In genomic region chr2:232436381-232437129, GRCh38 we compare ENCODE assay signal across 22 cellular contexts. TPM values are rescaled to one million over a fixed set of nuclear protein-coding genes. Genes with fewer than 3 reads are reported as not detected.
"Had no signal": no experiment of that assay in that cellular context is flagged by ENCODE, and none has a peak within 500 bp of the region (broad histone marks: within the 10 kb centered on the region; RNA-seq: fewer than 3 reads in every experiment).

No MANE protein-coding gene starts in this region.

- H3K36me3 Mint-ChIP-seq: mesothelial cell of epicardium had no signal

- ATAC-seq: activated CD4-positive, alpha-beta T cell treated with anti-CD3 and anti-CD28 coated beads for 36 hours; left ventricle myocardium superior; pancreas had no signal

- H3K4me1 Mint-ChIP-seq: activated CD4-positive, alpha-beta memory T cell treated with anti-CD3 and anti-CD28 coated beads, Interleukin-2, amount 10 ng/mL, durations not matched to agents 7 days and 5 days; neural crest cell had no signal

- DNase-seq: activated CD4-positive, alpha-beta memory T cell treated with anti-CD3 and anti-CD28 coated beads, Interleukin-2, amount 10 ng/mL, durations not matched to agents 7 days and 5 days; activated CD4-positive, alpha-beta T cell treated with anti-CD3 and anti-CD28 coated beads for 36 hours; activated CD8-positive, alpha-beta memory T cell treated with anti-CD3 and anti-CD28 coated beads, Interleukin-2, amount 50 U/mL, for 4 hours; activated naive CD4-positive, alpha-beta T cell treated with anti-CD3 and anti-CD28 coated beads for 36 hours; foreskin melanocyte; head of caudate nucleus; left ventricle myocardium superior; pancreas; stimulated activated CD4-positive, alpha-beta T cell treated with anti-CD3 and anti-CD28 coated beads, Interleukin-15, amount 100 ng/mL, for 24 hours; stimulated activated CD4-positive, alpha-beta T cell treated with anti-CD3 and anti-CD28 coated beads, Interleukin-4, amount 100 ng/mL, for 4 hours; stomach; T-helper 9 cell had no signal

- H3K27me3 ChIP-seq: pancreas had no signal

- H3K36me3 ChIP-seq: cardiac muscle cell, pancreas, stomach, thoracic aorta had no signal

- H3K4me3 ChIP-seq: cardiac muscle cell, pancreas, stomach, thoracic aorta had no signal

- H3K27ac ChIP-seq: cardiac muscle cell, pancreas, stomach, thoracic aorta, VCaP had no signal

- H3K4me3 Mint-ChIP-seq: activated CD4-positive, alpha-beta memory T cell treated with anti-CD3 and anti-CD28 coated beads, Interleukin-2, amount 10 ng/mL, durations not matched to agents 7 days and 5 days; activated CD4-positive, alpha-beta T cell treated with anti-CD3 and anti-CD28 coated beads for 36 hours; activated naive CD4-positive, alpha-beta T cell treated with anti-CD3 and anti-CD28 coated beads for 36 hours; mesothelial cell of epicardium; neural crest cell had no signal

- H3K27ac Mint-ChIP-seq: activated CD4-positive, alpha-beta memory T cell treated with anti-CD3 and anti-CD28 coated beads, Interleukin-2, amount 10 ng/mL, durations not matched to agents 7 days and 5 days; activated CD4-positive, alpha-beta T cell treated with anti-CD3 and anti-CD28 coated beads for 36 hours; activated naive CD4-positive, alpha-beta T cell treated with anti-CD3 and anti-CD28 coated beads for 36 hours; mesothelial cell of epicardium had no signal

- H3K9me3 Mint-ChIP-seq: activated CD4-positive, alpha-beta memory T cell treated with anti-CD3 and anti-CD28 coated beads, Interleukin-2, amount 10 ng/mL, durations not matched to agents 7 days and 5 days; activated naive CD4-positive, alpha-beta T cell treated with anti-CD3 and anti-CD28 coated beads for 36 hours; mesothelial cell of epicardium; neural crest cell had no signal

- H3K4me1 ChIP-seq: pancreas had no signal

RNA-seq across cellular contexts. Expression of gene ALPI, which starts 19.4 kb away (rescaled TPM):
- total RNA-seq: activated CD4-positive, alpha-beta memory T cell treated with anti-CD3 and anti-CD28 coated beads, Interleukin-2, amount 10 ng/mL, durations not matched to agents 7 days and 5 days; activated CD4-positive, alpha-beta T cell treated with anti-CD3 and anti-CD28 coated beads for 36 hours; activated naive CD4-positive, alpha-beta T cell treated with anti-CD3 and anti-CD28 coated beads for 36 hours; cardiac muscle cell; endothelial cell of umbilical vein; kidney epithelial cell; left ventricle myocardium superior; mesothelial cell of epicardium; myocyte; neural crest cell; pancreas; renal cortical epithelial cell; thoracic aorta; urinary bladder had no signal
- polyA plus RNA-seq: cardiac muscle cell, endothelial cell of umbilical vein, pancreas, stomach, urinary bladder had no signal

RNA-seq across cellular contexts. Expression of gene ALPG, which starts 29.9 kb away (rescaled TPM):
- total RNA-seq: activated CD4-positive, alpha-beta memory T cell treated with anti-CD3 and anti-CD28 coated beads, Interleukin-2, amount 10 ng/mL, durations not matched to agents 7 days and 5 days; activated CD4-positive, alpha-beta T cell treated with anti-CD3 and anti-CD28 coated beads for 36 hours; activated naive CD4-positive, alpha-beta T cell treated with anti-CD3 and anti-CD28 coated beads for 36 hours; cardiac muscle cell; endothelial cell of umbilical vein; kidney epithelial cell; left ventricle myocardium superior; mesothelial cell of epicardium; myocyte; neural crest cell; pancreas; renal cortical epithelial cell; stomach; thoracic aorta; urinary bladder had no signal
- polyA plus RNA-seq: cardiac muscle cell, endothelial cell of umbilical vein, pancreas, stomach, urinary bladder had no signal

RNA-seq across cellular contexts. Expression of gene ECEL1, which starts 51.1 kb away (rescaled TPM):
- total RNA-seq: activated CD4-positive, alpha-beta memory T cell treated with anti-CD3 and anti-CD28 coated beads, Interleukin-2, amount 10 ng/mL, durations not matched to agents 7 days and 5 days; endothelial cell of umbilical vein; myocyte had no signal
- polyA plus RNA-seq: endothelial cell of umbilical vein had no signal

RNA-seq across cellular contexts. Expression of gene ALPP, which starts 58.0 kb away (rescaled TPM):
- total RNA-seq: activated CD4-positive, alpha-beta memory T cell treated with anti-CD3 and anti-CD28 coated beads, Interleukin-2, amount 10 ng/mL, durations not matched to agents 7 days and 5 days; activated CD4-positive, alpha-beta T cell treated with anti-CD3 and anti-CD28 coated beads for 36 hours; activated naive CD4-positive, alpha-beta T cell treated with anti-CD3 and anti-CD28 coated beads for 36 hours; cardiac muscle cell; endothelial cell of umbilical vein; kidney epithelial cell; left ventricle myocardium superior; mesothelial cell of epicardium; myocyte; neural crest cell; pancreas; renal cortical epithelial cell; stomach; thoracic aorta; urinary bladder had no signal
- polyA plus RNA-seq: cardiac muscle cell, endothelial cell of umbilical vein, pancreas, stomach, urinary bladder had no signal
